In genomic region chr6:47485491-47486135, GRCh38 we compare ENCODE assay signal across 2 cellular contexts.
TF ChIP-seq lines count a peak whose summit lies in the region.

No MANE protein-coding gene starts in this region.

TF ChIP-seq in IMR-90, 13 proteins besides CTCF, POLR2A, EP300 and RAD21:
- no peak for TF ChIP-seq ELK1 (IDR thresholded peaks at IDR 0.05; ENCODE audit: borderline replicate concordance, low read depth, low read length)

TF ChIP-seq in K562, 482 proteins besides CTCF, POLR2A, EP300 and RAD21:
- TF ChIP-seq E2F5 (CRISPR knock-in tag; IDR thresholded peaks at IDR 0.05) (no peak), TCF7L2 (IDR thresholded peaks at IDR 0.05; ENCODE audit: low read depth, low read length) (no peak), ILK (tag; IDR thresholded peaks at IDR 0.05; ENCODE audit: borderline replicate concordance, low read depth) (no peak), GATAD2B (IDR thresholded peaks at IDR 0.05; ENCODE audit: borderline replicate concordance) (0 out of 2 replicates have a peak, but pooled peaks have one; percentile 18), SP2 (IDR thresholded peaks at IDR 0.05; ENCODE audit: extremely low read depth, low read depth, low read length, poor library complexity, severe bottlenecking) (no peak), ZNF263 (CRISPR knock-in tag; IDR thresholded peaks at IDR 0.05; ENCODE audit: borderline replicate concordance) (no peak), HNRNPUL1 (IDR thresholded peaks at IDR 0.05; ENCODE audit: low read length) (no peak), PRDM10 (IDR thresholded peaks at IDR 0.05; ENCODE audit: partially characterized antibody) (peak; percentile 53), POLR2AphosphoS5 (IDR thresholded peaks at IDR 0.05; ENCODE audit: control insufficient read depth, insufficient read depth, low read depth, low read length) (no peak)
